ENCODE assay signal across 1 cellular context in the genomic region with DNA sequence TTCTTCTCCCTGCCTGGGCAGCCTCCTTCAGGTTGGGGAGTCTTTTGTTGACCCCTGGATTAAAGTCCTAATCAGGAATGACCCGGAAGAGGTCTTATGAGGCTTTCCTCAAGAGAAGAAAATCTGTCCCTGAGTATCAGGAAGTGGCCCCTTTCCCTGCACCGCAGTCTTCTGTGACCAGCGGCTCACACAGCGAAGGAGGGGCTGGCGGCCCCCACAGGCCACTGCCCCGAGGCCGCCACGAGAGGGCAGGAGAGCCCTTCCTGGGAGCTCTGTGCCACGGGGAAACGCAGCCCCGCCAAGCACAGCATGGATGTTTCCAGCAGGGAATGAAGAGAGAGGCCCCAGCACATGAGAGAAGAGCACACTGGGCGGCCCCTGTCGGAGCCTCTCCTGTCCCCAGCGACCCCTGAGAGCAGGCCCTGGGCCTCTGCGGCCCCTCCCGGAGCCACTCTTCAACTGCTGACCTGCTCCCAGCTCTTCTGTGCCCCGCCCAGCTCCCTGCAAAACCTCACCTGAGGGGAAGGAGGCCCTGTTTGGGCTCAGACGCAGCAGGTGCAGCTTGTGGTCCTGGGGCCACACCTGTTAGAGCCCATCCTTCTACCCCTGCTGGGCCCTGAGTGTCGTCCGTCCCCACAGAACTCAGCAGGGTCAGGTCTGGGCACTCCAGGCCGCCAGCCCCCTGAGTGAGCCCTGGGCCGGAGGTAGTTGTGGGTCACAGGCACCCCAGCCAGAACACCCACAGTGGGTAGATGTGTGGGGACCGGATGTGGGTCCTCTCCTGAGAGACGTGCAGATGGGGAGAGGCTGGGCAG.
TF ChIP-seq lines count a peak whose summit lies in the region.

No MANE protein-coding gene starts in this region.

TF ChIP-seq in HepG2, 621 proteins besides CTCF, POLR2A, EP300 and RAD21 (continued from another document and continues in another):
- TF ChIP-seq, protein P1, sequence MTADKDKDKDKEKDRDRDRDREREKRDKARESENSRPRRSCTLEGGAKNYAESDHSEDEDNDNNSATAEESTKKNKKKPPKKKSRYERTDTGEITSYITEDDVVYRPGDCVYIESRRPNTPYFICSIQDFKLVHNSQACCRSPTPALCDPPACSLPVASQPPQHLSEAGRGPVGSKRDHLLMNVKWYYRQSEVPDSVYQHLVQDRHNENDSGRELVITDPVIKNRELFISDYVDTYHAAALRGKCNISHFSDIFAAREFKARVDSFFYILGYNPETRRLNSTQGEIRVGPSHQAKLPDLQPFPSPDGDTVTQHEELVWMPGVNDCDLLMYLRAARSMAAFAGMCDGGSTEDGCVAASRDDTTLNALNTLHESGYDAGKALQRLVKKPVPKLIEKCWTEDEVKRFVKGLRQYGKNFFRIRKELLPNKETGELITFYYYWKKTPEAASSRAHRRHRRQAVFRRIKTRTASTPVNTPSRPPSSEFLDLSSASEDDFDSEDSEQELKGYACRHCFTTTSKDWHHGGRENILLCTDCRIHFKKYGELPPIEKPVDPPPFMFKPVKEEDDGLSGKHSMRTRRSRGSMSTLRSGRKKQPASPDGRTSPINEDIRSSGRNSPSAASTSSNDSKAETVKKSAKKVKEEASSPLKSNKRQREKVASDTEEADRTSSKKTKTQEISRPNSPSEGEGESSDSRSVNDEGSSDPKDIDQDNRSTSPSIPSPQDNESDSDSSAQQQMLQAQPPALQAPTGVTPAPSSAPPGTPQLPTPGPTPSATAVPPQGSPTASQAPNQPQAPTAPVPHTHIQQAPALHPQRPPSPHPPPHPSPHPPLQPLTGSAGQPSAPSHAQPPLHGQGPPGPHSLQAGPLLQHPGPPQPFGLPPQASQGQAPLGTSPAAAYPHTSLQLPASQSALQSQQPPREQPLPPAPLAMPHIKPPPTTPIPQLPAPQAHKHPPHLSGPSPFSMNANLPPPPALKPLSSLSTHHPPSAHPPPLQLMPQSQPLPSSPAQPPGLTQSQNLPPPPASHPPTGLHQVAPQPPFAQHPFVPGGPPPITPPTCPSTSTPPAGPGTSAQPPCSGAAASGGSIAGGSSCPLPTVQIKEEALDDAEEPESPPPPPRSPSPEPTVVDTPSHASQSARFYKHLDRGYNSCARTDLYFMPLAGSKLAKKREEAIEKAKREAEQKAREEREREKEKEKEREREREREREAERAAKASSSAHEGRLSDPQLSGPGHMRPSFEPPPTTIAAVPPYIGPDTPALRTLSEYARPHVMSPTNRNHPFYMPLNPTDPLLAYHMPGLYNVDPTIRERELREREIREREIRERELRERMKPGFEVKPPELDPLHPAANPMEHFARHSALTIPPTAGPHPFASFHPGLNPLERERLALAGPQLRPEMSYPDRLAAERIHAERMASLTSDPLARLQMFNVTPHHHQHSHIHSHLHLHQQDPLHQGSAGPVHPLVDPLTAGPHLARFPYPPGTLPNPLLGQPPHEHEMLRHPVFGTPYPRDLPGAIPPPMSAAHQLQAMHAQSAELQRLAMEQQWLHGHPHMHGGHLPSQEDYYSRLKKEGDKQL (CRISPR knock-in tag; IDR thresholded peaks at IDR 0.05; ENCODE audit: low read depth): no peak
- TF ChIP-seq, protein P2, sequence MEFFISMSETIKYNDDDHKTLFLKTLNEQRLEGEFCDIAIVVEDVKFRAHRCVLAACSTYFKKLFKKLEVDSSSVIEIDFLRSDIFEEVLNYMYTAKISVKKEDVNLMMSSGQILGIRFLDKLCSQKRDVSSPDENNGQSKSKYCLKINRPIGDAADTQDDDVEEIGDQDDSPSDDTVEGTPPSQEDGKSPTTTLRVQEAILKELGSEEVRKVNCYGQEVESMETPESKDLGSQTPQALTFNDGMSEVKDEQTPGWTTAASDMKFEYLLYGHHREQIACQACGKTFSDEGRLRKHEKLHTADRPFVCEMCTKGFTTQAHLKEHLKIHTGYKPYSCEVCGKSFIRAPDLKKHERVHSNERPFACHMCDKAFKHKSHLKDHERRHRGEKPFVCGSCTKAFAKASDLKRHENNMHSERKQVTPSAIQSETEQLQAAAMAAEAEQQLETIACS (CRISPR knock-in tag; IDR thresholded peaks at IDR 0.05): no peak
- TF ChIP-seq, protein P3, sequence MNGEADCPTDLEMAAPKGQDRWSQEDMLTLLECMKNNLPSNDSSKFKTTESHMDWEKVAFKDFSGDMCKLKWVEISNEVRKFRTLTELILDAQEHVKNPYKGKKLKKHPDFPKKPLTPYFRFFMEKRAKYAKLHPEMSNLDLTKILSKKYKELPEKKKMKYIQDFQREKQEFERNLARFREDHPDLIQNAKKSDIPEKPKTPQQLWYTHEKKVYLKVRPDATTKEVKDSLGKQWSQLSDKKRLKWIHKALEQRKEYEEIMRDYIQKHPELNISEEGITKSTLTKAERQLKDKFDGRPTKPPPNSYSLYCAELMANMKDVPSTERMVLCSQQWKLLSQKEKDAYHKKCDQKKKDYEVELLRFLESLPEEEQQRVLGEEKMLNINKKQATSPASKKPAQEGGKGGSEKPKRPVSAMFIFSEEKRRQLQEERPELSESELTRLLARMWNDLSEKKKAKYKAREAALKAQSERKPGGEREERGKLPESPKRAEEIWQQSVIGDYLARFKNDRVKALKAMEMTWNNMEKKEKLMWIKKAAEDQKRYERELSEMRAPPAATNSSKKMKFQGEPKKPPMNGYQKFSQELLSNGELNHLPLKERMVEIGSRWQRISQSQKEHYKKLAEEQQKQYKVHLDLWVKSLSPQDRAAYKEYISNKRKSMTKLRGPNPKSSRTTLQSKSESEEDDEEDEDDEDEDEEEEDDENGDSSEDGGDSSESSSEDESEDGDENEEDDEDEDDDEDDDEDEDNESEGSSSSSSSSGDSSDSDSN (CRISPR knock-in tag; IDR thresholded peaks at IDR 0.05): peak; percentile 47; the same call in 1 of the 2 replicates
- TF ChIP-seq ZNF20 (CRISPR knock-in tag; IDR thresholded peaks at IDR 0.05) (no peak), GABPB1 (CRISPR knock-in tag; IDR thresholded peaks at IDR 0.05) (peak; percentile 75), ZNF737 (CRISPR knock-in tag; IDR thresholded peaks at IDR 0.05; ENCODE audit: borderline replicate concordance) (no peak), RFXANK (CRISPR knock-in tag; IDR thresholded peaks at IDR 0.05) (no peak), NR2F1 (CRISPR knock-in tag; IDR thresholded peaks at IDR 0.05) (no peak), FOSL1 (CRISPR knock-in tag; IDR thresholded peaks at IDR 0.05; ENCODE audit: borderline replicate concordance) (no peak), KDM3A (CRISPR knock-in tag; IDR thresholded peaks at IDR 0.05; ENCODE audit: low read depth) (peak; percentile 96), ZSCAN12 (CRISPR knock-in tag; IDR thresholded peaks at IDR 0.05) (no peak), ZC3H13 (CRISPR knock-in tag; IDR thresholded peaks at IDR 0.05) (peak; percentile 86), ELF4 (CRISPR knock-in tag; IDR thresholded peaks at IDR 0.05; ENCODE audit: borderline replicate concordance) (no peak), ZNF878 (CRISPR knock-in tag; IDR thresholded peaks at IDR 0.05) (no peak), IKZF1 (IDR thresholded peaks at IDR 0.05) (no peak), SIX4 (CRISPR knock-in tag; IDR thresholded peaks at IDR 0.05) (no peak), CEBPG (CRISPR knock-in tag; IDR thresholded peaks at IDR 0.05) (peak; percentile 20; the same call in 1 of the 2 replicates), ZSCAN31 (CRISPR knock-in tag; IDR thresholded peaks at IDR 0.05; ENCODE audit: low read depth) (no peak)
- TF ChIP-seq, protein P4, sequence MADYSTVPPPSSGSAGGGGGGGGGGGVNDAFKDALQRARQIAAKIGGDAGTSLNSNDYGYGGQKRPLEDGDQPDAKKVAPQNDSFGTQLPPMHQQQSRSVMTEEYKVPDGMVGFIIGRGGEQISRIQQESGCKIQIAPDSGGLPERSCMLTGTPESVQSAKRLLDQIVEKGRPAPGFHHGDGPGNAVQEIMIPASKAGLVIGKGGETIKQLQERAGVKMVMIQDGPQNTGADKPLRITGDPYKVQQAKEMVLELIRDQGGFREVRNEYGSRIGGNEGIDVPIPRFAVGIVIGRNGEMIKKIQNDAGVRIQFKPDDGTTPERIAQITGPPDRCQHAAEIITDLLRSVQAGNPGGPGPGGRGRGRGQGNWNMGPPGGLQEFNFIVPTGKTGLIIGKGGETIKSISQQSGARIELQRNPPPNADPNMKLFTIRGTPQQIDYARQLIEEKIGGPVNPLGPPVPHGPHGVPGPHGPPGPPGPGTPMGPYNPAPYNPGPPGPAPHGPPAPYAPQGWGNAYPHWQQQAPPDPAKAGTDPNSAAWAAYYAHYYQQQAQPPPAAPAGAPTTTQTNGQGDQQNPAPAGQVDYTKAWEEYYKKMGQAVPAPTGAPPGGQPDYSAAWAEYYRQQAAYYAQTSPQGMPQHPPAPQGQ (CRISPR knock-in tag; IDR thresholded peaks at IDR 0.05; ENCODE audit: borderline replicate concordance): no peak
- TF ChIP-seq, protein P5, sequence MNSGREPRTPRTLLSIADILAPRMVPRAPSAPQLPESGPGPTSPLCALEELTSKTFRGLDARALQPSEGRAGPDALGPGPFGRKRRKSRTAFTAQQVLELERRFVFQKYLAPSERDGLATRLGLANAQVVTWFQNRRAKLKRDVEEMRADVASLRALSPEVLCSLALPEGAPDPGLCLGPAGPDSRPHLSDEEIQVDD (CRISPR knock-in tag; IDR thresholded peaks at IDR 0.05; ENCODE audit: borderline replicate concordance): no peak
- TF ChIP-seq, protein P6, sequence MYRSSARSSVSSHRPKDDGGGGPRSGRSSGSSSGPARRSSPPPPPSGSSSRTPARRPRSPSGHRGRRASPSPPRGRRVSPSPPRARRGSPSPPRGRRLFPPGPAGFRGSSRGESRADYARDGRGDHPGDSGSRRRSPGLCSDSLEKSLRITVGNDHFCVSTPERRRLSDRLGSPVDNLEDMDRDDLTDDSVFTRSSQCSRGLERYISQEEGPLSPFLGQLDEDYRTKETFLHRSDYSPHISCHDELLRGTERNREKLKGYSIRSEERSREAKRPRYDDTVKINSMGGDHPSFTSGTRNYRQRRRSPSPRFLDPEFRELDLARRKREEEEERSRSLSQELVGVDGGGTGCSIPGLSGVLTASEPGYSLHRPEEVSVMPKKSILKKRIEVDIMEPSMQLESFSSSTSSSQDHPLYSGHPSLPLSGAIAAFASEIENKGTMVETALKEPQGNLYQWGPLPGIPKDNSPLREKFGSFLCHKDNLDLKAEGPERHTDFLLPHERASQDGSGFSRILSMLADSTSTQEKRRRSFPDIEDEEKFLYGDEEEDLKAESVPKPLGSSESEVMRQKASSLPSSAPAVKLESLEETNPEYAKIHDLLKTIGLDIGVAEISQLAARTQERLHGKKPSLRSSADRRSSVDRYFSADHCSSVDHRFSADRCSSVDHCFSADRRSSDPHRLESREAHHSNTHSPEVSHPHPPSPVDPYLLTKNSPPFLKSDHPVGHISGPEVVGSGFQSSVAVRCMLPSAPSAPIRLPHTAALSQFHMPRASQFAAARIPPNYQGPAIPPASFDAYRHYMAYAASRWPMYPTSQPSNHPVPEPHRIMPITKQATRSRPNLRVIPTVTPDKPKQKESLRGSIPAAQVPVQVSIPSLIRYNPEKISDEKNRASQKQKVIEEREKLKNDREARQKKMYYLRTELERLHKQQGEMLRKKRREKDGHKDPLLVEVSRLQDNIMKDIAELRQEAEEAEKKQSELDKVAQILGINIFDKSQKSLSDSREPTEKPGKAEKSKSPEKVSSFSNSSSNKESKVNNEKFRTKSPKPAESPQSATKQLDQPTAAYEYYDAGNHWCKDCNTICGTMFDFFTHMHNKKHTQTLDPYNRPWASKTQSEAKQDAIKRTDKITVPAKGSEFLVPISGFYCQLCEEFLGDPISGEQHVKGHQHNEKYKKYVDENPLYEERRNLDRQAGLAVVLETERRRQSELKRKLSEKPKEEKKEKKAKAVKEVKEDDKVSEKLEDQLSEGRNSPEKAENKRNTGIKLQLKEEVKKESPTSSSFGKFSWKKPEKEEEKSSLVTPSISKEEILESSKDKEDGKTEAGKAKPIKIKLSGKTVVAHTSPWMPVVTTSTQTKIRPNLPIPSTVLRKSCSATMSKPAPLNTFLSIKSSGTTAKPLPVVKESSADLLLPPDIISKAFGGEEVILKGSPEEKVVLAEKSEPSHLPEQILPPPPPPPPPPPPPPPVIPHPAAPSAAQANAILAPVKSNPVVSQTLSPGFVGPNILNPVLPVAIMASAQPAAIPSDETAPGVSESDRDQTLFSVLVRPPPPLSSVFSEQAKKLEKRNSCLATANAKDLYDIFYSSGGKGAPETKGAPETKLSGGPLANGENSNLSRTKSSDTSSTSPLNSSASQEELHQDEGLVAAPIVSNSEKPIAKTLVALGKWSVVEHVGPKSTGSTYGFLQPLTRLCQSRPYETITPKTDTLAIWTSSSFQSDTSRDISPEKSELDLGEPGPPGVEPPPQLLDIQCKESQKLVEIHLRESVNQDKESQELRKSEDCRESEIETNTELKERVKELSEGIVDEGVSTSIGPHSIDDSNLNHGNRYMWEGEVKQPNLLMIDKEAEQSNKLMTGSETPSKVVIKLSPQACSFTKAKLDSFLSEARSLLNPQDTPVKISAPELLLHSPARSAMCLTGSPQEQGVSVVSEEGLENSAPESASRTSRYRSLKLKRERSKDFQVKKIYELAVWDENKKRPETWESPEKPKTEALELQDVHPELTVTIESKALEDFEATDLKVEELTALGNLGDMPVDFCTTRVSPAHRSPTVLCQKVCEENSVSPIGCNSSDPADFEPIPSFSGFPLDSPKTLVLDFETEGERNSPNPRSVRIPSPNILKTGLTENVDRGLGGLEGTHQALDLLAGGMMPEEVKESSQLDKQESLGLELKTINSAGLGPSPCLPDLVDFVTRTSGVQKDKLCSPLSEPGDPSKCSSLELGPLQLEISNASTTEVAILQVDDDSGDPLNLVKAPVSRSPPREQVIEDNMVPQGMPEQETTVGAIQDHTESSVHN (CRISPR knock-in tag; IDR thresholded peaks at IDR 0.05): peak; percentile 88
- TF ChIP-seq, protein P7, sequence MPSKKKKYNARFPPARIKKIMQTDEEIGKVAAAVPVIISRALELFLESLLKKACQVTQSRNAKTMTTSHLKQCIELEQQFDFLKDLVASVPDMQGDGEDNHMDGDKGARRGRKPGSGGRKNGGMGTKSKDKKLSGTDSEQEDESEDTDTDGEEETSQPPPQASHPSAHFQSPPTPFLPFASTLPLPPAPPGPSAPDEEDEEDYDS (CRISPR knock-in tag; IDR thresholded peaks at IDR 0.05): peak; percentile 47; the same call in 1 of the 2 replicates
- TF ChIP-seq, protein P8, sequence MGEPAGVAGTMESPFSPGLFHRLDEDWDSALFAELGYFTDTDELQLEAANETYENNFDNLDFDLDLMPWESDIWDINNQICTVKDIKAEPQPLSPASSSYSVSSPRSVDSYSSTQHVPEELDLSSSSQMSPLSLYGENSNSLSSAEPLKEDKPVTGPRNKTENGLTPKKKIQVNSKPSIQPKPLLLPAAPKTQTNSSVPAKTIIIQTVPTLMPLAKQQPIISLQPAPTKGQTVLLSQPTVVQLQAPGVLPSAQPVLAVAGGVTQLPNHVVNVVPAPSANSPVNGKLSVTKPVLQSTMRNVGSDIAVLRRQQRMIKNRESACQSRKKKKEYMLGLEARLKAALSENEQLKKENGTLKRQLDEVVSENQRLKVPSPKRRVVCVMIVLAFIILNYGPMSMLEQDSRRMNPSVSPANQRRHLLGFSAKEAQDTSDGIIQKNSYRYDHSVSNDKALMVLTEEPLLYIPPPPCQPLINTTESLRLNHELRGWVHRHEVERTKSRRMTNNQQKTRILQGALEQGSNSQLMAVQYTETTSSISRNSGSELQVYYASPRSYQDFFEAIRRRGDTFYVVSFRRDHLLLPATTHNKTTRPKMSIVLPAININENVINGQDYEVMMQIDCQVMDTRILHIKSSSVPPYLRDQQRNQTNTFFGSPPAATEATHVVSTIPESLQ (CRISPR knock-in tag; conservative IDR thresholded peaks at IDR 0.05): 0 out of 2 replicates have a peak, but pooled peaks have one; percentile 77
- TF ChIP-seq, protein P9, sequence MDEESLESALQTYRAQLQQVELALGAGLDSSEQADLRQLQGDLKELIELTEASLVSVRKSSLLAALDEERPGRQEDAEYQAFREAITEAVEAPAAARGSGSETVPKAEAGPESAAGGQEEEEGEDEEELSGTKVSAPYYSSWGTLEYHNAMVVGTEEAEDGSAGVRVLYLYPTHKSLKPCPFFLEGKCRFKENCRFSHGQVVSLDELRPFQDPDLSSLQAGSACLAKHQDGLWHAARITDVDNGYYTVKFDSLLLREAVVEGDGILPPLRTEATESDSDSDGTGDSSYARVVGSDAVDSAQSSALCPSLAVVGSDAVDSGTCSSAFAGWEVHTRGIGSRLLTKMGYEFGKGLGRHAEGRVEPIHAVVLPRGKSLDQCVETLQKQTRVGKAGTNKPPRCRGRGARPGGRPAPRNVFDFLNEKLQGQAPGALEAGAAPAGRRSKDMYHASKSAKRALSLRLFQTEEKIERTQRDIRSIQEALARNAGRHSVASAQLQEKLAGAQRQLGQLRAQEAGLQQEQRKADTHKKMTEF (CRISPR knock-in tag; IDR thresholded peaks at IDR 0.05): peak; percentile 37
